16 cellular contexts compared by ENCODE assay signal in the genomic region with DNA sequence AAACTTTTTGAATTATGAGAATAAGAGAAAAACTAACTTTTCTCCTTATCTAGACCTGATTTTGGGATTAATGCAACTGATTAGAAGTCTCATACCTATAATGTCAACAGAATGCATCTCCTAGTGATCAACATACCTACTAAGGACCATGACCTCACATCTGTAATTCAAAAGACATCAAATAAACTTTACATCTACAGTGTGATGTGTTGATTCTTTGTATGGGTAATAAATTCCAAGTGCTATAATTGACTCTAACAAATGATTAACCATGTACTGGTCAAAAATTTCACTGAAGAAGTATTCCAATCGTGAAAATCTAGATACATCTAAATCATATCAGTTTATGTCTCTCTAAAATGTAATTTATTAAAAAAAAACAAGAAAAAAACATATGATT.
DNase-seq lines count a peak whose midpoint lies in the region; ATAC-seq, FAIRE-seq and TF ChIP-seq lines count a peak whose summit lies in the region.
"Had no signal": no experiment of that assay in that cellular context is flagged by ENCODE, and none has a peak within 500 bp of the region (broad histone marks: within the 10 kb centered on the region; RNA-seq: fewer than 3 reads in every experiment).

No MANE protein-coding gene starts in this region.

- H3K9me3 ChIP-seq in heart right ventricle: no peaks in the 10 kb centered on the region
- H3K9me3 ChIP-seq: BLaER1 had no signal

- no peak for TF ChIP-seq CTCF in heart right ventricle (IDR thresholded peaks at IDR 0.05)

- H3K27ac ChIP-seq in heart right ventricle: no peak overlapping the region
- H3K27ac ChIP-seq: BLaER1, C4-2B had no signal

- ATAC-seq in left colon (peak; percentile 88), GM19351 (IDR thresholded peaks at IDR 0.05; ENCODE audit: unreplicated experiment) (no peak), heart right ventricle (no peak), GM18519 (IDR thresholded peaks at IDR 0.05; ENCODE audit: low FRiP score, unreplicated experiment) (no peak)
- ATAC-seq: CD8-positive, alpha-beta T cell had no signal

- no peak for TF ChIP-seq POLR2A in H54 (IDR thresholded peaks at IDR 0.05; ENCODE audit: low read depth, low read length)

- H3K27me3 ChIP-seq in heart right ventricle: no peaks in the 10 kb centered on the region
- H3K27me3 ChIP-seq: BLaER1 had no signal

- intact Hi-C loops in left colon (cut with DNase I, micrococcal nuclease) (no loop called here), heart right ventricle (cut with DNase I) (no loop called here)

- 93 to 100% methylated on average over 1 of the region's 1 CpG for WGBS in heart right ventricle, 2 donors

- H3K36me3 ChIP-seq in heart right ventricle: peaks cover 0 to 100% (median 44%) of the 10 kb centered on the region in 9 donors

- peaks cover 0 to 3% (median 0%) of the 10 kb centered on the region in 9 donors for H3K4me1 ChIP-seq in heart right ventricle
- H3K4me1 ChIP-seq: BLaER1 had no signal

- DNase-seq in H54 (ENCODE audit: insufficient read length, low spot score) (no peak), frontal cortex (ENCODE audit: low spot score in 2 of 2) (no peak), left colon (no peak), heart right ventricle (no peak), inferior parietal cortex (ENCODE audit: extremely low spot score) (no peak)
- DNase-seq: CD4-positive, CD25-positive, alpha-beta regulatory T cell; CD8-positive, alpha-beta T cell; DMS153; DND-41; GOT3; H7; HCEC 1CT had no signal

- H3K4me3 ChIP-seq in heart right ventricle: no peak overlapping the region
- H3K4me3 ChIP-seq: BLaER1 had no signal

- FAIRE-seq in H54 (lab: Jason Lieb, UNC): peak; percentile 6
- FAIRE-seq in frontal cortex (lab: Jason Lieb, UNC): peak; percentile 43
